14 cellular contexts compared by ENCODE assay signal in genomic region chr3:71987828-71988227, GRCh38.
DNase-seq lines count a peak whose midpoint lies in the region; ATAC-seq and TF ChIP-seq lines count a peak whose summit lies in the region.
"Had no signal": no experiment of that assay in that cellular context is flagged by ENCODE, and none has a peak within 500 bp of the region (broad histone marks: within the 10 kb centered on the region; RNA-seq: fewer than 3 reads in every experiment).

No MANE protein-coding gene starts in this region.

- peaks cover 6 to 10% of the 10 kb centered on the region in 2 donors for H3K4me1 Mint-ChIP-seq in natural killer cell treated with Interleukin-12 subunit alpha and Interleukin-12 subunit beta and Interleukin-15 and Interleukin-18, amount 100 ng/mL, for 72 hours (ENCODE audit: low read depth in 2 of 2)

- DNase-seq in DMS 273 (lab: John Stamatoyannopoulos, UW; ENCODE audit: unreplicated experiment) (peak; percentile 36), DMS 273 treated with DMSO at 0.1 percent for 48 hours (lab: John Stamatoyannopoulos, UW) (no peak), KG1 (lab: John Stamatoyannopoulos, UW) (peak; percentile 62), UCSD-AML1 (lab: John Stamatoyannopoulos, UW; ENCODE audit: unreplicated experiment) (peak; percentile 78), lung microvascular endothelial cell (ENCODE audit: low read depth in 2 of 2) (peak; percentile 60 to 68), prostate gland (ENCODE audit: low spot score) (no peak)
- DNase-seq in natural killer cell treated with Interleukin-12 subunit alpha and Interleukin-12 subunit beta and Interleukin-15 and Interleukin-18, amount 100 ng/mL, for 72 hours (ENCODE audit: low spot score): no peak
- DNase-seq: activated CD4-positive, alpha-beta T cell treated with anti-CD3 and anti-CD28 coated beads, Interleukin-2, amount 10 ng/mL, durations not matched to agents 24 days and 14 days; activated naive CD4-positive, alpha-beta T cell treated with Interleukin-2 at 50 U/mL for 16 hours; left ventricle myocardium superior; ovary; stomach had no signal

- H3K4me3 Mint-ChIP-seq in natural killer cell treated with Interleukin-12 subunit alpha and Interleukin-12 subunit beta and Interleukin-15 and Interleukin-18, amount 100 ng/mL, for 72 hours: no peak overlapping the region
- H3K4me3 Mint-ChIP-seq: activated CD4-positive, alpha-beta T cell treated with anti-CD3 and anti-CD28 coated beads, Interleukin-2, amount 10 ng/mL, durations not matched to agents 24 days and 14 days had no signal

- H3K9me3 Mint-ChIP-seq in natural killer cell treated with Interleukin-12 subunit alpha and Interleukin-12 subunit beta and Interleukin-15 and Interleukin-18, amount 100 ng/mL, for 72 hours: no peaks in the 10 kb centered on the region

- no peaks in the 10 kb centered on the region for H3K36me3 ChIP-seq in prostate gland
- H3K36me3 ChIP-seq: ovary, stomach had no signal

- no peak for TF ChIP-seq POLR2A in prostate gland (IDR thresholded peaks at IDR 0.05)

- no peaks in the 10 kb centered on the region for H3K9me3 ChIP-seq in prostate gland
- H3K9me3 ChIP-seq: ovary had no signal

- WGBS in prostate gland: 75% methylated on average over 5 of the region's 5 CpGs

- no peak for ATAC-seq in HG03159 (IDR thresholded peaks at IDR 0.05; ENCODE audit: unreplicated experiment)
- no peak for ATAC-seq in natural killer cell treated with Interleukin-12 subunit alpha and Interleukin-12 subunit beta and Interleukin-15 and Interleukin-18, amount 100 ng/mL, for 72 hours

- no peaks in the 10 kb centered on the region for H3K27me3 ChIP-seq in prostate gland (replicated peaks; ENCODE audit: insufficient read depth)
- H3K27me3 ChIP-seq: ovary, stomach had no signal

- no peak overlapping the region for H3K27ac Mint-ChIP-seq in natural killer cell treated with Interleukin-12 subunit alpha and Interleukin-12 subunit beta and Interleukin-15 and Interleukin-18, amount 100 ng/mL, for 72 hours
- H3K27ac Mint-ChIP-seq: activated CD4-positive, alpha-beta T cell treated with anti-CD3 and anti-CD28 coated beads, Interleukin-2, amount 10 ng/mL, durations not matched to agents 24 days and 14 days had no signal

- H3K4me1 ChIP-seq in prostate gland (replicated peaks): no peaks in the 10 kb centered on the region

- TF ChIP-seq CTCF in prostate gland (IDR thresholded peaks at IDR 0.05): no peak

- H3K27me3 Mint-ChIP-seq in natural killer cell treated with Interleukin-12 subunit alpha and Interleukin-12 subunit beta and Interleukin-15 and Interleukin-18, amount 100 ng/mL, for 72 hours: peaks cover 0 to 10% of the 10 kb centered on the region in 2 donors
- H3K27me3 Mint-ChIP-seq: activated CD4-positive, alpha-beta T cell treated with anti-CD3 and anti-CD28 coated beads, Interleukin-2, amount 10 ng/mL, durations not matched to agents 24 days and 14 days had no signal

- H3K36me3 Mint-ChIP-seq in natural killer cell treated with Interleukin-12 subunit alpha and Interleukin-12 subunit beta and Interleukin-15 and Interleukin-18, amount 100 ng/mL, for 72 hours: no peaks in the 10 kb centered on the region

- H3K27ac ChIP-seq in prostate gland: no peak overlapping the region
- H3K27ac ChIP-seq: 22Rv1, ovary, stomach had no signal

- intact Hi-C loops in prostate gland (cut with DNase I): no loop called here

- H3K4me3 ChIP-seq in prostate gland: no peak overlapping the region
- H3K4me3 ChIP-seq: ovary, stomach had no signal

Comparison
In these comparisons a context has a peak if more than half of its experiments do, and no peak if none do; other contexts are left out.
1. DNase-seq: peak in DMS 273 (single experiment), KG1 (single experiment), UCSD-AML1 (single experiment) and lung microvascular endothelial cell (2 of 2); none in DMS 273 treated with DMSO at 0.1 percent for 48 hours (single experiment), prostate gland (single experiment) and natural killer cell treated with Interleukin-12 subunit alpha and Interleukin-12 subunit beta and Interleukin-15 and Interleukin-18, amount 100 ng/mL, for 72 hours (single experiment).